8 cellular contexts compared by ENCODE assay signal in genomic region chr7:129952164-129952652, GRCh38. TPM values are rescaled to one million over a fixed set of nuclear protein-coding genes. Genes with fewer than 3 reads are reported as not detected.
A peak's percentile ranks its signal among the peaks of the same experiment; 100 is the strongest.
DNase-seq lines count a peak whose midpoint lies in the region; ATAC-seq and TF ChIP-seq lines count a peak whose summit lies in the region.

No MANE protein-coding gene starts in this region.

- H3K9me3 ChIP-seq in BLaER1 (no peaks in the 10 kb centered on the region), left lung (no peaks in the 10 kb centered on the region)

- no peaks in the 10 kb centered on the region for H3K27me3 Mint-ChIP-seq in chondrocyte (ENCODE audit: low read depth)

- peak overlapping the region; percentile 95 for H3K9ac ChIP-seq in BLaER1

- H3K4me2 ChIP-seq in BLaER1: peak overlapping the region; percentile 89

- H3K36me3 Mint-ChIP-seq in chondrocyte (ENCODE audit: low read depth): peaks cover 4% of the 10 kb centered on the region

- TF ChIP-seq CTCF in chondrocyte (IDR thresholded peaks at IDR 0.05): peak; percentile 10
- no peak for TF ChIP-seq CTCF in left lung (IDR thresholded peaks at IDR 0.05)

- H3K4me1 ChIP-seq in BLaER1: peaks cover 42% of the 10 kb centered on the region
- H3K4me1 ChIP-seq in left lung: peaks cover 23 to 44% of the 10 kb centered on the region in 2 donors

- H3K27ac ChIP-seq in BLaER1 (peak overlapping the region; percentile 87), left lung (peak overlapping the region; percentile 96 to 97)

- no peaks in the 10 kb centered on the region for H3K9me3 Mint-ChIP-seq in chondrocyte (ENCODE audit: low read depth)

- H3K4me3 ChIP-seq in BLaER1 (peak overlapping the region; percentile 88), left lung (peak overlapping the region; percentile 78 to 92)

- peak; percentile 26 for ATAC-seq in GM19035 (IDR thresholded peaks at IDR 0.05; ENCODE audit: unreplicated experiment)
- ATAC-seq in HG03196 (IDR thresholded peaks at IDR 0.05; ENCODE audit: unreplicated experiment): peak; percentile 21
- peak; percentile 46 for ATAC-seq in left lung

- DNase-seq in T-helper 1 cell (peak in 4 of 5 donors; percentile 14 to 54 (median 19)), chondrocyte (ENCODE audit: low spot score) (peak; percentile 69), left lung (peak; percentile 69 to 84)
- peak; percentile 7 to 14 for DNase-seq in stimulated activated CD8-positive, alpha-beta memory T cell treated with anti-CD3 and anti-CD28 coated beads, Interleukin-15, amount 100 ng/mL, for 48 hours (ENCODE audit: low read depth in 2 of 2)
- DNase-seq in activated CD4-positive, CD25-positive, alpha-beta regulatory T cell (lab: John Stamatoyannopoulos, UW): no peak

- H3K36me3 ChIP-seq in BLaER1: peaks cover 5% of the 10 kb centered on the region
- no peaks in the 10 kb centered on the region for H3K36me3 ChIP-seq in left lung

- no peak overlapping the region for H3K27ac Mint-ChIP-seq in chondrocyte (ENCODE audit: unreplicated experiment)

- intact Hi-C loops in left lung (cut with DNase I): no loop called here

- H3K4me1 Mint-ChIP-seq in chondrocyte (ENCODE audit: low read depth): peaks cover 10% of the 10 kb centered on the region

- peaks cover 32% of the 10 kb centered on the region for H4K20me1 ChIP-seq in BLaER1

- H3K27me3 ChIP-seq in BLaER1 (no peaks in the 10 kb centered on the region), left lung (no peaks in the 10 kb centered on the region)

- H3K4me3 Mint-ChIP-seq in chondrocyte (ENCODE audit: unreplicated experiment): no peak overlapping the region

RNA-seq across cellular contexts. Expression of gene UBE2H, which starts 0.6 kb away (rescaled TPM):
- total RNA-seq in chondrocyte (137 to 172 TPM (median 167 TPM) in 3 replicates), left lung (100 to 1,000 TPM in 1 of 2 donors, 10 to 100 TPM in 1; 58.7 to 121 TPM)

Comparison
In these comparisons a context has a peak if more than half of its experiments do, and no peak if none do; other contexts are left out.
1. DNase-seq: peak in T-helper 1 cell (4 of 5), chondrocyte (single experiment), left lung (2 of 2) and stimulated activated CD8-positive, alpha-beta memory T cell treated with anti-CD3 and anti-CD28 coated beads, Interleukin-15, amount 100 ng/mL, for 48 hours (2 of 2); none in activated CD4-positive, CD25-positive, alpha-beta regulatory T cell (0 of 4).
2. Peak in every context shown above with its lines, with median percentiles within 50 percentile points of each other: ATAC-seq.